Comparison of ENCODE assay signal across 10 cellular contexts in the genomic region with DNA sequence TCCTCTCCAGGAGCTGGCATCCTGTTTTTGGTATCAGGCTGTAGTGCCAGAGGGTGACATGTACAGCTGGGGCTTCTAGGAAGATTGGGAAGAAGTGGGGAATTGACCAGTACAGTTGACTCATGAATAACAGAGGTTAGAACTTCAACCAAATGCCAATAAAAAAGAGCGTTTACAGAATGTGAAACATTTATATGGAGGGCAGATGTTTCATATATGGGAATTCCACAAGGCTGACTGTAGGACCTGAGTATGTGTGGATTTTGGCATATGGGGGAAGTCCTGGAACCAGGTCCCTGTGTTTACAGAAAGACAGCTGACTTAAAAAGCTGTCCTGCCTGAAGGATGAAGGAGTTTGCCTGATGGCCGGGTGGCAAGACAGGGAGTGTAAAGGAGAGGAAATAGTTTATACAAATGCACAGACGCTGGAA. TPM values are rescaled to one million over a fixed set of nuclear protein-coding genes. Genes with fewer than 3 reads are reported as not detected.
DNase-seq lines count a peak whose midpoint lies in the region; ATAC-seq and TF ChIP-seq lines count a peak whose summit lies in the region.
"Had no signal": no experiment of that assay in that cellular context is flagged by ENCODE, and none has a peak within 500 bp of the region (broad histone marks: within the 10 kb centered on the region; RNA-seq: fewer than 3 reads in every experiment).

No MANE protein-coding gene starts in this region.

- H3K27me3 Mint-ChIP-seq in T-cell: no peaks in the 10 kb centered on the region

- peaks cover 37% of the 10 kb centered on the region for H3K36me3 ChIP-seq in left ventricle myocardium inferior

- TF ChIP-seq POLR2A in erythroblast (IDR thresholded peaks at IDR 0.05; ENCODE audit: low read length): no peak

- peaks cover 60% of the 10 kb centered on the region for H3K4me1 ChIP-seq in left ventricle myocardium inferior

- CTCF ChIA-PET in T-cell (lab: Charles Lee): no interaction called here

- POLR2A ChIA-PET in T-cell (lab: Charles Lee): interaction anchor here (1.0 to 1.2 kb wide), 2 partner anchors 8 kb away, joined by 3 read pairs; no protein-coding TSS in a partner anchor

- H3K4me1 Mint-ChIP-seq in T-cell: peaks cover 45 to 48% (median 47%) of the 10 kb centered on the region in 3 donors

- peak overlapping the region; percentile 68 for H3K27ac Mint-ChIP-seq in T-cell

- no peaks in the 10 kb centered on the region for H3K9me3 Mint-ChIP-seq in T-cell

- peaks cover 29% of the 10 kb centered on the region for H3K36me3 Mint-ChIP-seq in T-cell

- H3K27ac ChIP-seq in left ventricle myocardium inferior (replicated peaks): peak overlapping the region; percentile 60
- H3K27ac ChIP-seq: VCaP had no signal

- ATAC-seq in Right ventricle myocardium superior (ENCODE audit: poor library complexity) (no peak), T-cell (replicated peaks in 1 of 4) (no peak)

- no peak for TF ChIP-seq CTCF in left ventricle myocardium inferior (IDR thresholded peaks at IDR 0.05; ENCODE audit: borderline replicate concordance)
- TF ChIP-seq CTCF in fibroblast of mammary gland (conservative IDR thresholded peaks at IDR 0.05; ENCODE audit: control insufficient read depth, insufficient read depth, low read depth, low read length): no peak

- no peak overlapping the region for H3K4me3 Mint-ChIP-seq in T-cell

- DNase-seq in left ventricle myocardium inferior: no peak
- DNase-seq in Right ventricle myocardium superior: no peak
- DNase-seq in T-cell: no peak
- peak; percentile 88 for DNase-seq in fibroblast of mammary gland (ENCODE audit: low read depth)
- peak; percentile 25 for DNase-seq in stromal cell of bone marrow (ENCODE audit: low read depth)
- no peak for DNase-seq in erythroblast (lab: John Stamatoyannopoulos, UW)
- no peak for DNase-seq in OCI-M2 (lab: John Stamatoyannopoulos, UW; ENCODE audit: unreplicated experiment)
- no peak for DNase-seq in DMS 273 (lab: John Stamatoyannopoulos, UW; ENCODE audit: unreplicated experiment)
- DNase-seq: aorta had no signal

- H3K4me3 ChIP-seq in left ventricle myocardium inferior (no peak overlapping the region), fibroblast of mammary gland (ENCODE audit: control insufficient read depth, low read depth, low read length) (no peak overlapping the region)

- H3K27me3 ChIP-seq in left ventricle myocardium inferior (ENCODE audit: low read depth): no peaks in the 10 kb centered on the region

- intact Hi-C loops in left ventricle myocardium inferior (cut with micrococcal nuclease): no loop called here
- intact Hi-C loops in Right ventricle myocardium superior (cut with DNase I): no loop called here

- H3K9me3 ChIP-seq in left ventricle myocardium inferior (replicated peaks): no peaks in the 10 kb centered on the region

RNA-seq across cellular contexts. Expression of a gene that starts 5.2 kb away (rescaled TPM):
- 9.0 TPM for total RNA-seq in left ventricle myocardium inferior
- total RNA-seq in Right ventricle myocardium superior: 8.2 TPM
- 10 to 100 TPM; 14.0 to 21.7 (median 18.0) TPM for total RNA-seq in T-cell

RNA-seq across cellular contexts. Expression of a gene that starts 38.1 kb away (rescaled TPM):
- total RNA-seq in left ventricle myocardium inferior (21.8 TPM), Right ventricle myocardium superior (24.2 TPM), T-cell (100 to 1,000 TPM in 1 of 5 donors, 10 to 100 TPM in 4; 40.5 to 105 (median 68.0) TPM)

Comparison
In these comparisons a context has a peak if more than half of its experiments do, and no peak if none do; other contexts are left out.
1. DNase-seq: peak in fibroblast of mammary gland (single experiment) and stromal cell of bone marrow (single experiment); none in left ventricle myocardium inferior (single experiment), Right ventricle myocardium superior (single experiment), T-cell (0 of 34), erythroblast (0 of 2), OCI-M2 (single experiment) and DMS 273 (single experiment).